In genomic region chr3:11583226-11583625, GRCh38 we compare ENCODE assay signal across 1 cellular context.
TF ChIP-seq lines count a peak whose summit lies in the region.

No MANE protein-coding gene starts in this region.

TF ChIP-seq in H1, 55 proteins besides CTCF, POLR2A, EP300 and RAD21 (continued from another document):
- TF ChIP-seq ATF2 (IDR thresholded peaks at IDR 0.05; ENCODE audit: low read length) (no peak), ZNF274 (IDR thresholded peaks at IDR 0.05; ENCODE audit: borderline replicate concordance, extremely low read depth, low read length) (no peak), CHD2 (IDR thresholded peaks at IDR 0.05; ENCODE audit: low read length) (no peak), HDAC6 (IDR thresholded peaks at IDR 0.05; ENCODE audit: low read depth, low read length) (no peak)
